ENCODE assay signal across 20 cellular contexts in genomic region chr6:151349651-151350270, GRCh38. TPM values are rescaled to one million over a fixed set of nuclear protein-coding genes. Genes with fewer than 3 reads are reported as not detected.
DNase-seq lines count a peak whose midpoint lies in the region; ATAC-seq, FAIRE-seq and TF ChIP-seq lines count a peak whose summit lies in the region.
"Had no signal": no experiment of that assay in that cellular context is flagged by ENCODE, and none has a peak within 500 bp of the region (broad histone marks: within the 10 kb centered on the region; RNA-seq: fewer than 3 reads in every experiment).

No MANE protein-coding gene starts in this region.

- no peaks in the 10 kb centered on the region for H3K36me3 Mint-ChIP-seq in stimulated activated effector memory CD8-positive, alpha-beta T cell treated with anti-CD3 and anti-CD28 coated beads, Interleukin-12 subunit alpha, Interleukin-12 subunit beta, amount 100 ng/mL, for 72 hours
- H3K36me3 Mint-ChIP-seq: activated naive CD4-positive, alpha-beta T cell treated with anti-CD3 and anti-CD28 coated beads, Interleukin-2, amount 50 U/mL, for 24 hours had no signal

- FAIRE-seq in GM12892 (lab: Jason Lieb, UNC) = no peak

- DNase-seq in NCI-H146 treated with DMSO at 0.1 percent for 48 hours (lab: John Stamatoyannopoulos, UW; ENCODE audit: unreplicated experiment) (peak; percentile 32), NCI-H146 (lab: John Stamatoyannopoulos, UW) (no peak), SIG-M5 treated with dmso at 0.1 percent for 504 hours (lab: John Stamatoyannopoulos, UW; ENCODE audit: unreplicated experiment) (peak; percentile 57), SIG-M5 (lab: John Stamatoyannopoulos, UW) (no peak), SKM-1 treated with dmso at 0.1 percent for 144 hours (lab: John Stamatoyannopoulos, UW; ENCODE audit: unreplicated experiment) (peak; percentile 100), GM12892 (ENCODE audit: insufficient read length) (no peak), pons (ENCODE audit: low spot score) (no peak)
- DNase-seq in stimulated activated effector memory CD8-positive, alpha-beta T cell treated with anti-CD3 and anti-CD28 coated beads, Interleukin-12 subunit alpha, Interleukin-12 subunit beta, amount 100 ng/mL, for 72 hours (ENCODE audit: low spot score in 2 of 2) = no peak
- DNase-seq: activated T-cell treated with anti-CD3 and anti-CD28 coated beads, Interleukin-2, amount 50 U/mL, for 72 hours; C1 segment of cervical spinal cord; H7; heart left ventricle; left lung; mucosa of descending colon; SHP77 treated with DMSO at 0.1 percent for 48 hours; spleen; uterus had no signal

- H3K4me3 Mint-ChIP-seq in stimulated activated effector memory CD8-positive, alpha-beta T cell treated with anti-CD3 and anti-CD28 coated beads, Interleukin-12 subunit alpha, Interleukin-12 subunit beta, amount 100 ng/mL, for 72 hours = no peak overlapping the region
- H3K4me3 Mint-ChIP-seq: activated naive CD4-positive, alpha-beta T cell treated with anti-CD3 and anti-CD28 coated beads, Interleukin-2, amount 50 U/mL, for 24 hours; activated T-cell treated with anti-CD3 and anti-CD28 coated beads, Interleukin-2, amount 50 U/mL, for 72 hours; T-helper 2 cell treated with Interferon-gamma antibody and Interleukin-4, amounts not matched to agents 5 μg/mL and 100 μg/mL, for 36 hours had no signal

- peaks cover 6% of the 10 kb centered on the region for H3K4me1 Mint-ChIP-seq in stimulated activated effector memory CD8-positive, alpha-beta T cell treated with anti-CD3 and anti-CD28 coated beads, Interleukin-12 subunit alpha, Interleukin-12 subunit beta, amount 100 ng/mL, for 72 hours
- H3K4me1 Mint-ChIP-seq: activated naive CD4-positive, alpha-beta T cell treated with anti-CD3 and anti-CD28 coated beads, Interleukin-2, amount 50 U/mL, for 24 hours had no signal

- peak overlapping the region; percentile 74 for H3K27ac Mint-ChIP-seq in stimulated activated effector memory CD8-positive, alpha-beta T cell treated with anti-CD3 and anti-CD28 coated beads, Interleukin-12 subunit alpha, Interleukin-12 subunit beta, amount 100 ng/mL, for 72 hours
- H3K27ac Mint-ChIP-seq: activated naive CD4-positive, alpha-beta T cell treated with anti-CD3 and anti-CD28 coated beads, Interleukin-2, amount 50 U/mL, for 24 hours; activated T-cell treated with anti-CD3 and anti-CD28 coated beads, Interleukin-2, amount 50 U/mL, for 72 hours; T-helper 2 cell treated with Interferon-gamma antibody and Interleukin-4, amounts not matched to agents 5 μg/mL and 100 μg/mL, for 36 hours had no signal

- no peak for ATAC-seq in stimulated activated effector memory CD8-positive, alpha-beta T cell treated with anti-CD3 and anti-CD28 coated beads, Interleukin-12 subunit alpha, Interleukin-12 subunit beta, amount 100 ng/mL, for 72 hours
- ATAC-seq: activated CD4-positive, CD25-positive, alpha-beta regulatory T cell treated with anti-CD3 and anti-CD28 coated beads, Interleukin-2, amount 50 U/mL, for 24 hours; activated T-cell treated with anti-CD3 and anti-CD28 coated beads, Interleukin-2, amount 50 U/mL, for 72 hours; heart left ventricle; left lung had no signal

- no peaks in the 10 kb centered on the region for H3K9me3 Mint-ChIP-seq in stimulated activated effector memory CD8-positive, alpha-beta T cell treated with anti-CD3 and anti-CD28 coated beads, Interleukin-12 subunit alpha, Interleukin-12 subunit beta, amount 100 ng/mL, for 72 hours
- H3K9me3 Mint-ChIP-seq: activated naive CD4-positive, alpha-beta T cell treated with anti-CD3 and anti-CD28 coated beads, Interleukin-2, amount 50 U/mL, for 24 hours; activated T-cell treated with anti-CD3 and anti-CD28 coated beads, Interleukin-2, amount 50 U/mL, for 72 hours; T-helper 2 cell treated with Interferon-gamma antibody and Interleukin-4, amounts not matched to agents 5 μg/mL and 100 μg/mL, for 36 hours had no signal

- no peak for TF ChIP-seq POLR2A in GM12892 (IDR thresholded peaks at IDR 0.05; ENCODE audit: low read depth, low read length)

RNA-seq across cellular contexts. Expression of gene ZBTB2, which starts 41.6 kb away (rescaled TPM):
- 9.3 TPM for polyA plus RNA-seq in GM12892 (2012; ENCODE audit: missing spikeins)

Comparison
In these comparisons a context has a peak if more than half of its experiments do, and no peak if none do; other contexts are left out.
1. DNase-seq: peak in NCI-H146 treated with DMSO at 0.1 percent for 48 hours (single experiment), SIG-M5 treated with dmso at 0.1 percent for 504 hours (single experiment) and SKM-1 treated with dmso at 0.1 percent for 144 hours (single experiment); none in NCI-H146 (single experiment), SIG-M5 (single experiment), stimulated activated effector memory CD8-positive, alpha-beta T cell treated with anti-CD3 and anti-CD28 coated beads, Interleukin-12 subunit alpha, Interleukin-12 subunit beta, amount 100 ng/mL, for 72 hours (0 of 2), GM12892 (single experiment) and pons (single experiment).